8 cellular contexts compared by ENCODE assay signal in genomic region chr7:1027285-1028043, GRCh38. TPM values are rescaled to one million over a fixed set of nuclear protein-coding genes. Genes with fewer than 3 reads are reported as not detected.
DNase-seq lines count a peak whose midpoint lies in the region; ATAC-seq, FAIRE-seq and TF ChIP-seq lines count a peak whose summit lies in the region.

No MANE protein-coding gene starts in this region.

- H3K9ac ChIP-seq in skeletal muscle satellite cell (ENCODE audit: low read depth, low read length), result peak overlapping the region; percentile 89

- TF ChIP-seq POLR2A in adrenal gland (IDR thresholded peaks at IDR 0.05), result no peak

- WGBS in adrenal gland, 4 donors, result 25 to 55% (median 27%) methylated on average over 21 to 68 of the region's 68 CpGs
- WGBS in iPS DF 6.9 (ENCODE audit: insufficient coverage, insufficient read length), result no CpG with 5 or more reads among the region's 68 CpGs

- CTCF ChIA-PET in A673 (lab: Charles Lee), result interaction anchor here (1.2 kb wide), 1 partner anchor 38 kb away, joined by 4 read pairs; no protein-coding TSS in a partner anchor

- DNase-seq in A673 (ENCODE audit: low spot score), result peak; percentile 56
- DNase-seq in HTR-8/SVneo (ENCODE audit: insufficient read length, low spot score), result peak; percentile 36
- peak in 2 of 7 donors; percentile 55 to 62 for DNase-seq in adrenal gland
- no peak for DNase-seq in iPS DF 6.9 (ENCODE audit: low read depth, low spot score)
- no peak for DNase-seq in stimulated activated naive CD4-positive, alpha-beta T cell (lab: John Stamatoyannopoulos, UW)
- no peak for DNase-seq in NCI-H1694 treated with DMSO at 0.1 percent for 48 hours (lab: John Stamatoyannopoulos, UW)

- H3K27me3 ChIP-seq in A673 (replicated peaks; ENCODE audit: insufficient read depth, low read depth, low read length, poor library complexity), result no peaks in the 10 kb centered on the region
- no peaks in the 10 kb centered on the region for H3K27me3 ChIP-seq in adrenal gland
- H3K27me3 ChIP-seq in iPS DF 6.9 (ENCODE audit: control insufficient read depth, insufficient read depth, low read length), result no peaks in the 10 kb centered on the region
- no peaks in the 10 kb centered on the region for H3K27me3 ChIP-seq in skeletal muscle satellite cell (ENCODE audit: control insufficient read depth, insufficient read depth, low read length)

- BruUV-seq in A673 (replicated peaks; lab: Mats Ljungman, UMichigan), result no TSS peak

- peaks cover 18% of the 10 kb centered on the region for H3K4me1 ChIP-seq in A673 (ENCODE audit: insufficient read depth, low read length, poor library complexity, severe bottlenecking)
- peaks cover 16 to 17% of the 10 kb centered on the region in 2 donors for H3K4me1 ChIP-seq in adrenal gland (replicated peaks in 1 of 2)
- no peaks in the 10 kb centered on the region; the same call in 1 of the 2 replicates for H3K4me1 ChIP-seq in iPS DF 6.9 (ENCODE audit: control insufficient read depth, insufficient read depth, low read length)
- peaks cover 20% of the 10 kb centered on the region for H3K4me1 ChIP-seq in skeletal muscle satellite cell (ENCODE audit: control insufficient read depth, insufficient read depth, low read length)

- TF ChIP-seq CTCF in A673 (conservative IDR thresholded peaks at IDR 0.05; ENCODE audit: low read depth, low read length) (no peak), adrenal gland (IDR thresholded peaks at IDR 0.05) (no peak)

- H3K36me3 ChIP-seq in A673 (ENCODE audit: insufficient read depth, low read length, poor library complexity, severe bottlenecking), result peaks cover 15% of the 10 kb centered on the region
- H3K36me3 ChIP-seq in adrenal gland (replicated peaks in 1 of 2), result no peaks in the 10 kb centered on the region
- no peaks in the 10 kb centered on the region for H3K36me3 ChIP-seq in iPS DF 6.9 (ENCODE audit: control insufficient read depth, insufficient read depth, low read length)
- H3K36me3 ChIP-seq in skeletal muscle satellite cell (ENCODE audit: insufficient read depth, low read length), result peaks cover 22% of the 10 kb centered on the region

- peak overlapping the region; percentile 80 for H3K27ac ChIP-seq in A673 (ENCODE audit: low read depth, low read length, poor library complexity, severe bottlenecking)
- H3K27ac ChIP-seq in adrenal gland, result peak overlapping the region in 4 of 5 donors; percentile 17 to 93 (median 88)
- no peak overlapping the region for H3K27ac ChIP-seq in iPS DF 6.9 (ENCODE audit: low read length)

- ATAC-seq in GM18517 (IDR thresholded peaks at IDR 0.05; ENCODE audit: unreplicated experiment), result peak; percentile 1

- FAIRE-seq in HTR-8/SVneo (lab: Jason Lieb, UNC), result peak; percentile 79

- H3K9me3 ChIP-seq in A673 (ENCODE audit: low read depth, low read length, poor library complexity, severe bottlenecking) (no peaks in the 10 kb centered on the region), adrenal gland (replicated peaks in 1 of 3) (no peaks in the 10 kb centered on the region), iPS DF 6.9 (ENCODE audit: control insufficient read depth, insufficient read depth, low read length) (no peaks in the 10 kb centered on the region), skeletal muscle satellite cell (replicated peaks; ENCODE audit: low read length) (no peaks in the 10 kb centered on the region)

- peak overlapping the region; percentile 95 for H3K4me3 ChIP-seq in A673 (ENCODE audit: low read depth, low read length, poor library complexity, severe bottlenecking)
- H3K4me3 ChIP-seq in adrenal gland, result peak overlapping the region in 3 of 4 donors; percentile 18 to 90 (median 51)
- peak overlapping the region; percentile 57; the same call in 1 of the 2 replicates for H3K4me3 ChIP-seq in iPS DF 6.9 (ENCODE audit: low read length)
- H3K4me3 ChIP-seq in skeletal muscle satellite cell (ENCODE audit: low read length), result peak overlapping the region; percentile 88

- intact Hi-C loops in A673 (cut with micrococcal nuclease; ENCODE audit: unreplicated experiment), result no loop called here
- intact Hi-C loops in adrenal gland (cut with DNase I), result no loop called here

- POLR2A ChIA-PET in A673 (lab: Charles Lee; ENCODE audit: low non-redundant PET), result no interaction called here

- peak overlapping the region; percentile 98 for H3K4me2 ChIP-seq in skeletal muscle satellite cell (ENCODE audit: low read length)

RNA-seq across cellular contexts. Expression of gene GPR146, which starts 16.9 kb away (rescaled TPM):
- 0.95 and 2.4 TPM in 2 replicates for total RNA-seq in A673 (2021)
- total RNA-seq in adrenal gland, result 10 to 100 TPM in 4 of 8 donors, 1 to 10 TPM in 4; 2.8 to 17.3 (median 9.9) TPM
- polyA plus RNA-seq in adrenal gland, result 10 to 100 TPM in 1 of 3 donors, 1 to 10 TPM in 1, under 1 TPM in 1; 0.90 to 14.2 (median 7.9) TPM
- total RNA-seq in skeletal muscle satellite cell (2012; rRNA removed), result 1.8 and 6.8 TPM in 2 replicates

RNA-seq across cellular contexts. Expression of gene CYP2W1, which starts 44.5 kb away (rescaled TPM):
- not detected in 2 replicates for total RNA-seq in A673 (2021)
- total RNA-seq in adrenal gland, result 10 to 100 TPM in 7 of 8 donors, 1 to 10 TPM in 1; 5.4 to 71.0 (median 42.0) TPM
- 10 to 100 TPM in 2 of 3 donors, under 1 TPM in 1; 0.70 to 63.7 (median 41.0) TPM for polyA plus RNA-seq in adrenal gland
- not detected in 2 replicates for total RNA-seq in skeletal muscle satellite cell (2012; rRNA removed)

RNA-seq across cellular contexts. Expression of gene COX19, which starts 52.1 kb away (rescaled TPM):
- 17.6 and 18.8 TPM in 2 replicates for total RNA-seq in A673 (2021)
- total RNA-seq in adrenal gland, result 10 to 100 TPM in 7 of 8 donors, 1 to 10 TPM in 1; 9.1 to 32.4 (median 18.9) TPM
- 10 to 100 TPM; 12.3 to 28.6 (median 14.0) TPM for polyA plus RNA-seq in adrenal gland
- total RNA-seq in skeletal muscle satellite cell (2012; rRNA removed), result 5.9 and 7.1 TPM in 2 replicates

Comparison
In these comparisons a context has a peak if more than half of its experiments do, and no peak if none do; other contexts are left out.
1. DNase-seq: peak in A673 (single experiment) and HTR-8/SVneo (single experiment); none in iPS DF 6.9 (single experiment), stimulated activated naive CD4-positive, alpha-beta T cell (0 of 6) and NCI-H1694 treated with DMSO at 0.1 percent for 48 hours (single experiment).
2. Peak in every context shown above with its lines, with median percentiles within 50 percentile points of each other: H3K4me3 ChIP-seq.